ENCODE assay signal across 24 cellular contexts in genomic region chr5:173777669-173778068, GRCh38.
"Had no signal": no experiment of that assay in that cellular context is flagged by ENCODE, and none has a peak within 500 bp of the region (broad histone marks: within the 10 kb centered on the region; RNA-seq: fewer than 3 reads in every experiment).

No MANE protein-coding gene starts in this region.

- H3K36me3 Mint-ChIP-seq: activated naive CD8-positive, alpha-beta T cell; stimulated activated effector memory CD8-positive, alpha-beta T cell treated with anti-CD3 and anti-CD28 coated beads, Interleukin-12 subunit alpha, Interleukin-12 subunit beta, amount 100 ng/mL, for 72 hours; type B pancreatic cell; WTC11 had no signal

- H3K4me1 ChIP-seq: colonic mucosa had no signal

- DNase-seq: activated CD4-positive, alpha-beta T cell treated with anti-CD3 and anti-CD28 coated beads, Interleukin-2, amount 50 U/mL, for 4 hours; activated CD8-positive, alpha-beta memory T cell treated with anti-CD3 and anti-CD28 coated beads for 24 hours; activated CD8-positive, alpha-beta memory T cell treated with anti-CD3 and anti-CD28 coated beads, Interleukin-2, amount 50 U/mL, for 4 hours; activated naive CD4-positive, alpha-beta T cell; activated T-cell treated with anti-CD3 and anti-CD28 coated beads, Interleukin-2, amount 50 U/mL, for 24 hours; colonic mucosa; esophagus squamous epithelium; gastrocnemius medialis; hippocampal formation; left ventricle myocardium inferior; mucosa of descending colon; nephron progenitor cell; nucleus accumbens; right cardiac atrium; stimulated activated CD4-positive, alpha-beta T cell treated with anti-CD3 and anti-CD28 coated beads, Interleukin-2, amount 100 ng/mL, for 24 hours; T-helper 9 cell; testis had no signal

- H3K4me3 ChIP-seq: colonic mucosa, esophagus squamous epithelium, gastrocnemius medialis, left ventricle myocardium inferior, mucosa of descending colon, testis had no signal

- H3K9ac ChIP-seq: parathyroid adenoma had no signal

- H3K27me3 Mint-ChIP-seq: activated naive CD8-positive, alpha-beta T cell; activated T-cell treated with anti-CD3 and anti-CD28 coated beads, Interleukin-2, amount 50 U/mL, for 24 hours; type B pancreatic cell had no signal

- FAIRE-seq: bronchial epithelial cell had no signal

- H3K9me3 ChIP-seq: colonic mucosa, esophagus squamous epithelium, gastrocnemius medialis, left ventricle myocardium inferior, mucosa of descending colon, testis had no signal

- H3K27me3 ChIP-seq: colonic mucosa, esophagus squamous epithelium, gastrocnemius medialis, testis had no signal

- H3K9me3 Mint-ChIP-seq: activated T-cell treated with anti-CD3 and anti-CD28 coated beads, Interleukin-2, amount 50 U/mL, for 24 hours; activated T-helper 2 cell treated with anti-CD3 and anti-CD28 coated beads, Interferon-gamma antibody, Interleukin-2, Interleukin-4, amounts not matched to agents 10 μg/mL and 5 μg/mL and 100 μg/mL, durations not matched to agents 14 hours and 24 hours and 36 hours; nephron progenitor cell; stimulated activated effector memory CD8-positive, alpha-beta T cell treated with anti-CD3 and anti-CD28 coated beads, Interleukin-12 subunit alpha, Interleukin-12 subunit beta, amount 100 ng/mL, for 72 hours; WTC11 had no signal

- ATAC-seq: gastrocnemius medialis; mucosa of descending colon; right cardiac atrium; stimulated activated effector memory CD8-positive, alpha-beta T cell treated with anti-CD3 and anti-CD28 coated beads, Interleukin-12 subunit alpha, Interleukin-12 subunit beta, amount 100 ng/mL, for 72 hours; WTC11 had no signal

- H3K4me3 Mint-ChIP-seq: activated naive CD8-positive, alpha-beta T cell; activated T-cell treated with anti-CD3 and anti-CD28 coated beads, Interleukin-2, amount 50 U/mL, for 24 hours; nephron progenitor cell; stimulated activated effector memory CD8-positive, alpha-beta T cell treated with anti-CD3 and anti-CD28 coated beads, Interleukin-12 subunit alpha, Interleukin-12 subunit beta, amount 100 ng/mL, for 72 hours; type B pancreatic cell; WTC11 had no signal

- H3K27ac ChIP-seq: esophagus squamous epithelium, gastrocnemius medialis, left ventricle myocardium inferior, parathyroid adenoma, testis had no signal

- H3K27ac Mint-ChIP-seq: activated naive CD8-positive, alpha-beta T cell; activated T-cell treated with anti-CD3 and anti-CD28 coated beads, Interleukin-2, amount 50 U/mL, for 24 hours; activated T-helper 2 cell treated with anti-CD3 and anti-CD28 coated beads, Interferon-gamma antibody, Interleukin-2, Interleukin-4, amounts not matched to agents 10 μg/mL and 5 μg/mL and 100 μg/mL, durations not matched to agents 14 hours and 24 hours and 36 hours; nephron progenitor cell; stimulated activated effector memory CD8-positive, alpha-beta T cell treated with anti-CD3 and anti-CD28 coated beads, Interleukin-12 subunit alpha, Interleukin-12 subunit beta, amount 100 ng/mL, for 72 hours; type B pancreatic cell; WTC11 had no signal

- H3K36me3 ChIP-seq: colonic mucosa, esophagus squamous epithelium, gastrocnemius medialis, left ventricle myocardium inferior had no signal
